Comparison of ENCODE assay signal across 25 cellular contexts in the genomic region with DNA sequence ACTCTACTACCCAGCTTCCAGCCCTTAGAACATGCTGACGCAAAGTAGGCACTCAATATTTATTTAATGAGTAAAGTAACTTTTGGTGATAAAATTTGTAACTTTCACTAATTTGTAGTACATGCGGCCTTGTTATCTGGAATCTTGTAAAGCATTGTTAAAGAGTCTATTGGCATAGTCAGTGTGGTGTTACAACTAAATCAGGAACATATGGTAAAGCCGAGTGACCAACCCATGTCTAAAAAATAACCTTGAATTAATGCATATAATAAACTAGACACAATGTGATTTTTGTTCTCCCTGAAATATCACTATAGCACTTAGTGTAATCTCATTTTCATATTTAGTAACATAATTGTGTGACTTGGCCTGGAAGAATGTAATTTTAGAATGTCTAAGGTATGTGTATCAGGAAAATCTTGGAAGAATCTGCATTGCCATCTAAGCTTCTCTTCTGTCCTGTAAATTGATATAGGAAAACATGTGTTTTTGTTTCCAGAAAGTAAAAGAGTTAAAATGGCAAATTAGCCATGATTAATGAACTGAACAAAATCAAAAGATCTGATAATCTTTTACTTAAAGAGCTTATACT.
DNase-seq lines count a peak whose midpoint lies in the region; ATAC-seq and TF ChIP-seq lines count a peak whose summit lies in the region.
"Had no signal": no experiment of that assay in that cellular context is flagged by ENCODE, and none has a peak within 500 bp of the region (broad histone marks: within the 10 kb centered on the region; RNA-seq: fewer than 3 reads in every experiment).

No MANE protein-coding gene starts in this region.

- H3K79me2 ChIP-seq in GM23248 (ENCODE audit: insufficient read depth) = no peaks in the 10 kb centered on the region
- no peaks in the 10 kb centered on the region for H3K79me2 ChIP-seq in PC-9 (ENCODE audit: low read depth)

- no peak for TF ChIP-seq CTCF in PC-9 (conservative IDR thresholded peaks at IDR 0.05)

- H3K4me1 ChIP-seq in GM23248 (ENCODE audit: insufficient read depth) (peaks cover 6% of the 10 kb centered on the region), PC-9 (replicated peaks; ENCODE audit: insufficient read depth) (no peaks in the 10 kb centered on the region)
- H3K4me1 ChIP-seq: HAP-1 had no signal

- no TSS peak for BruUV-seq in PC-9 (replicated peaks; lab: Mats Ljungman, UMichigan)

- H3K4me2 ChIP-seq in GM23248 (ENCODE audit: unreplicated experiment) = no peak overlapping the region
- H3K4me2 ChIP-seq in PC-9 = no peak overlapping the region

- H3K9ac ChIP-seq in GM23248 = no peak overlapping the region

- in situ Hi-C loops in GM23248 (cut with MboI) = no loop called here

- H3K27me3 ChIP-seq in GM23248 (replicated peaks; ENCODE audit: insufficient read depth) (no peaks in the 10 kb centered on the region), PC-9 (ENCODE audit: insufficient read depth, low read depth) (0 out of 2 replicates have a peak, but pooled peaks cover 5% of the 10 kb centered on the region)
- H3K27me3 ChIP-seq: BE2C had no signal

- H3K27ac ChIP-seq in GM23248 (no peak overlapping the region), PC-9 (no peak overlapping the region)
- H3K27ac ChIP-seq: HL-60, RWPE1, SK-N-MC had no signal

- no peak overlapping the region for H3K4me3 ChIP-seq in GM23248
- no peak overlapping the region for H3K4me3 ChIP-seq in PC-9
- H3K4me3 ChIP-seq: HAP-1, SK-N-MC had no signal

- no peaks in the 10 kb centered on the region for H3K36me3 ChIP-seq in GM23248 (ENCODE audit: low read depth)
- no peaks in the 10 kb centered on the region for H3K36me3 ChIP-seq in PC-9 (ENCODE audit: low read depth)
- H3K36me3 ChIP-seq: BE2C, HAP-1 had no signal

- no peak for ATAC-seq in HG03521 (IDR thresholded peaks at IDR 0.05; ENCODE audit: unreplicated experiment)
- ATAC-seq: T-helper 17 cell had no signal

- POLR2A ChIA-PET in PC-9 (lab: Charles Lee; ENCODE audit: unreplicated experiment) = no interaction called here

- no peaks in the 10 kb centered on the region for H3K9me2 ChIP-seq in GM23248 (ENCODE audit: insufficient read depth)
- H3K9me2 ChIP-seq in PC-9 (ENCODE audit: insufficient read depth) = no peaks in the 10 kb centered on the region

- CTCF ChIA-PET in PC-9 (lab: Charles Lee) = no interaction called here

- H3K9me3 ChIP-seq in GM23248 (ENCODE audit: low read depth) (no peaks in the 10 kb centered on the region), PC-9 (ENCODE audit: insufficient read depth, low read depth) (no peaks in the 10 kb centered on the region)
- H3K9me3 ChIP-seq: BE2C, HAP-1 had no signal

- no peak overlapping the region for H2AFZ ChIP-seq in GM23248
- H2AFZ ChIP-seq in PC-9 = no peak overlapping the region

- 78 to 89% methylated on average over 3 of the region's 3 CpGs for WGBS in GM23248 (ENCODE audit: low coverage in 1 of 2, low lambda C conversion rate in 2 of 2, missing lambda C conversion rate in 2 of 2), 2 experiments

- H3F3A ChIP-seq in GM23248 (ENCODE audit: insufficient read depth) = 0 out of 2 replicates have a peak, but pooled peaks cover 3% of the 10 kb centered on the region
- no peaks in the 10 kb centered on the region; the same call in 1 of the 2 replicates for H3F3A ChIP-seq in PC-9 (ENCODE audit: insufficient read depth, low read depth)

- intact Hi-C loops in PC-9 (cut with micrococcal nuclease; ENCODE audit: unreplicated experiment) = loop anchor here (10.0 kb wide), 1 partner anchor 583 kb away; no protein-coding TSS in a partner anchor

- no peaks in the 10 kb centered on the region for H4K20me1 ChIP-seq in GM23248 (ENCODE audit: insufficient read depth)
- no peaks in the 10 kb centered on the region for H4K20me1 ChIP-seq in PC-9 (ENCODE audit: insufficient read depth)

- peak; percentile 0 for DNase-seq in GM23248
- DNase-seq in NCI-H2171 treated with DMSO at 0.1 percent for 48 hours (lab: John Stamatoyannopoulos, UW) = peak; percentile 48
- DNase-seq in fibroblast of peridontal ligament (ENCODE audit: extremely low read depth) = peak; percentile 65
- no peak for DNase-seq in NCI-H1417 treated with DMSO at 0.1 percent for 48 hours (lab: John Stamatoyannopoulos, UW)
- no peak for DNase-seq in iPS-NIHi7 (ENCODE audit: extremely low spot score)
- no peak for DNase-seq in PC-9
- DNase-seq: BE2C; CD8-positive, alpha-beta memory T cell; DMS153; DND-41; GOT3; NCI-H1092; NCI-H1436 treated with DMSO at 0.1 percent for 48 hours; NCI-H1930; NCI-H2107; NCI-H526; NCI-H82; NK-92 treated with Interleukin-12 subunit alpha and Interleukin-12 subunit beta, amount 100 ng/mL, for 24 hours; SHP77; T-helper 17 cell had no signal

Comparison
In these comparisons a context has a peak if more than half of its experiments do, and no peak if none do; other contexts are left out.
1. DNase-seq: peak in GM23248 (single experiment), NCI-H2171 treated with DMSO at 0.1 percent for 48 hours (single experiment) and fibroblast of peridontal ligament (single experiment); none in NCI-H1417 treated with DMSO at 0.1 percent for 48 hours (single experiment), iPS-NIHi7 (single experiment) and PC-9 (0 of 2).